23 cellular contexts compared by ENCODE assay signal in genomic region chr5:122267195-122267594, GRCh38. TPM values are rescaled to one million over a fixed set of nuclear protein-coding genes. Genes with fewer than 3 reads are reported as not detected.
DNase-seq lines count a peak whose midpoint lies in the region; ATAC-seq and TF ChIP-seq lines count a peak whose summit lies in the region.
"Had no signal": no experiment of that assay in that cellular context is flagged by ENCODE, and none has a peak within 500 bp of the region (broad histone marks: within the 10 kb centered on the region; RNA-seq: fewer than 3 reads in every experiment).

No MANE protein-coding gene starts in this region.

- H3K27ac ChIP-seq in foreskin keratinocyte (no peak overlapping the region), WERI-Rb-1 (no peak overlapping the region), prostate gland (no peak overlapping the region)
- H3K27ac ChIP-seq: 22Rv1 had no signal

- no peaks in the 10 kb centered on the region for H3K4me1 Mint-ChIP-seq in stimulated activated naive B cell treated with anti-CD40 and anti-IgM and Interleukin-4, amounts not matched to agents 10 μg/mL and 1 μg/mL and 100 μg/mL, for 72 hours

- peak; percentile 43 for ATAC-seq in foreskin keratinocyte
- no peak for ATAC-seq in stimulated activated naive B cell treated with anti-CD40 and anti-IgM and Interleukin-4, amounts not matched to agents 10 μg/mL and 1 μg/mL and 100 μg/mL, for 72 hours (replicated peaks)
- ATAC-seq: CD8-positive, alpha-beta T cell; HepG2; SK-N-SH treated with all-trans-retinoic acid at 6 μM for 48 hours had no signal

- H3K9me3 Mint-ChIP-seq in stimulated activated naive B cell treated with anti-CD40 and anti-IgM and Interleukin-4, amounts not matched to agents 10 μg/mL and 1 μg/mL and 100 μg/mL, for 72 hours: peaks cover 4 to 9% of the 10 kb centered on the region in 2 donors

- no peak overlapping the region for H3K4me3 ChIP-seq in WERI-Rb-1 (ENCODE audit: low read depth, low read length)
- no peak overlapping the region for H3K4me3 ChIP-seq in prostate gland

- peak; percentile 14 for DNase-seq in NCI-H345 (lab: John Stamatoyannopoulos, UW)
- no peak for DNase-seq in NCI-H345 treated with DMSO at 0.1 percent for 48 hours (lab: John Stamatoyannopoulos, UW; ENCODE audit: unreplicated experiment)
- DNase-seq in amniotic epithelial cell (ENCODE audit: low read depth): peak; percentile 70
- no peak for DNase-seq in foreskin keratinocyte
- no peak for DNase-seq in WERI-Rb-1
- no peak for DNase-seq in prostate gland (ENCODE audit: low spot score)
- no peak for DNase-seq in stimulated activated naive B cell treated with anti-CD40 and anti-IgM and Interleukin-4, amounts not matched to agents 10 μg/mL and 1 μg/mL and 100 μg/mL, for 72 hours
- DNase-seq in DMS 273 (lab: John Stamatoyannopoulos, UW; ENCODE audit: unreplicated experiment): no peak
- DNase-seq: C1 segment of cervical spinal cord; CD8-positive, alpha-beta T cell; DMS153; GDM1; H7; KBM-7; NCI-H1105 treated with DMSO at 0.1 percent for 48 hours; NCI-H1694 treated with DMSO at 0.1 percent for 48 hours; NCI-H2081 treated with DMSO at 0.1 percent for 48 hours; NCI-H2171 treated with DMSO at 0.1 percent for 48 hours; NCI-H748 treated with DMSO at 0.1 percent for 48 hours; SIG-M5 had no signal

- H3K36me3 ChIP-seq in WERI-Rb-1: no peaks in the 10 kb centered on the region
- no peaks in the 10 kb centered on the region for H3K36me3 ChIP-seq in prostate gland

- H3K36me3 Mint-ChIP-seq in stimulated activated naive B cell treated with anti-CD40 and anti-IgM and Interleukin-4, amounts not matched to agents 10 μg/mL and 1 μg/mL and 100 μg/mL, for 72 hours: no peaks in the 10 kb centered on the region
- H3K36me3 Mint-ChIP-seq: CD8-positive, alpha-beta T cell had no signal

- H3K27me3 ChIP-seq in foreskin keratinocyte: no peaks in the 10 kb centered on the region
- no peaks in the 10 kb centered on the region for H3K27me3 ChIP-seq in WERI-Rb-1 (ENCODE audit: insufficient read depth, low read depth, severe bottlenecking)
- H3K27me3 ChIP-seq in prostate gland (replicated peaks; ENCODE audit: insufficient read depth): no peaks in the 10 kb centered on the region

- intact Hi-C loops in prostate gland (cut with DNase I): no loop called here

- no peak overlapping the region for H3K4me3 Mint-ChIP-seq in stimulated activated naive B cell treated with anti-CD40 and anti-IgM and Interleukin-4, amounts not matched to agents 10 μg/mL and 1 μg/mL and 100 μg/mL, for 72 hours
- H3K4me3 Mint-ChIP-seq: CD8-positive, alpha-beta T cell had no signal

- no peaks in the 10 kb centered on the region for H3K9me3 ChIP-seq in WERI-Rb-1 (ENCODE audit: severe bottlenecking)
- H3K9me3 ChIP-seq in prostate gland: no peaks in the 10 kb centered on the region

- H3K27me3 Mint-ChIP-seq in stimulated activated naive B cell treated with anti-CD40 and anti-IgM and Interleukin-4, amounts not matched to agents 10 μg/mL and 1 μg/mL and 100 μg/mL, for 72 hours: peaks cover 6% of the 10 kb centered on the region in 2 donors

- TF ChIP-seq POLR2A in prostate gland (IDR thresholded peaks at IDR 0.05): no peak

- WGBS in prostate gland: 90% methylated on average over 6 of the region's 6 CpGs

- no peak overlapping the region for H3K27ac Mint-ChIP-seq in stimulated activated naive B cell treated with anti-CD40 and anti-IgM and Interleukin-4, amounts not matched to agents 10 μg/mL and 1 μg/mL and 100 μg/mL, for 72 hours
- H3K27ac Mint-ChIP-seq: CD8-positive, alpha-beta T cell had no signal

- no peaks in the 10 kb centered on the region for H3K4me1 ChIP-seq in foreskin keratinocyte
- no peaks in the 10 kb centered on the region for H3K4me1 ChIP-seq in prostate gland (replicated peaks)

- no peak for TF ChIP-seq CTCF in foreskin keratinocyte (conservative IDR thresholded peaks at IDR 0.05)
- no peak for TF ChIP-seq CTCF in WERI-Rb-1 (IDR thresholded peaks at IDR 0.05; ENCODE audit: low read depth, low read length)
- TF ChIP-seq CTCF in prostate gland (IDR thresholded peaks at IDR 0.05): no peak

RNA-seq across cellular contexts. Expression of gene SNCAIP, which starts 44.8 kb away (rescaled TPM):
- total RNA-seq in foreskin keratinocyte (0.14 TPM in 1 of 2 replicates, not detected in the other), prostate gland (1 to 10 TPM; 5.1 to 8.2 TPM)
- polyA plus RNA-seq in foreskin keratinocyte: 0.03 TPM in 1 of 2 replicates, not detected in the other
- total RNA-seq: CD8-positive, alpha-beta T cell; HepG2 had no signal
- polyA plus RNA-seq: HepG2 had no signal

Comparison
In these comparisons a context has a peak if more than half of its experiments do, and no peak if none do; other contexts are left out.
1. DNase-seq: peak in NCI-H345 (single experiment) and amniotic epithelial cell (single experiment); none in NCI-H345 treated with DMSO at 0.1 percent for 48 hours (single experiment), foreskin keratinocyte (0 of 2), WERI-Rb-1 (single experiment), prostate gland (single experiment), stimulated activated naive B cell treated with anti-CD40 and anti-IgM and Interleukin-4, amounts not matched to agents 10 μg/mL and 1 μg/mL and 100 μg/mL, for 72 hours (single experiment) and DMS 273 (single experiment).